12 cellular contexts compared by ENCODE assay signal in the genomic region with DNA sequence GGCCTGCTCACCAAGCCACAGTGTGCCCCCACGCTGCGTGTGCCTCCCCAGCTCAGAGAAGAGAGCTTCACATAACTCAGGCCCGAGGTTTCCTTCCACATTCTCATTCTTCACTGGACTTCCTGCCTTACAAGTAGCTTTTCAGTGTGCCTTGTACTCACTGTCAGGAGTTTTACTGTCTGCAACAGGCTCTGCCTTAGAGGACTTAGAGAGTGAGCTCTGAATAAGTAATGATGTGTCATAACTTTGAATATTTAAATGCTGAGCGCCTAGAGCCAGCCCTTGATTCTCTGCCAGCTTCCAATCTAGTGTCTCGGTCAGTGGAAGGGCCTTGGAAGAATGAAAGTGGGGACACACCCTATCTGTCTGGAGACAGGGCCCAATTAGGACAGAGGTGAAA. TPM values are rescaled to one million over a fixed set of nuclear protein-coding genes. Genes with fewer than 3 reads are reported as not detected.
DNase-seq lines count a peak whose midpoint lies in the region; ATAC-seq, FAIRE-seq and TF ChIP-seq lines count a peak whose summit lies in the region.
"Had no signal": no experiment of that assay in that cellular context is flagged by ENCODE, and none has a peak within 500 bp of the region (broad histone marks: within the 10 kb centered on the region; RNA-seq: fewer than 3 reads in every experiment).

No MANE protein-coding gene starts in this region.

- no peak overlapping the region for H3K4me3 ChIP-seq in kidney epithelial cell (ENCODE audit: low read depth, low read length)

- POLR2A ChIA-PET in activated CD4-positive, alpha-beta memory T cell treated with anti-CD3 and anti-CD28 coated beads, Interleukin-2, amount 10 ng/mL, durations not matched to agents 7 days and 5 days (lab: Charles Lee), result no interaction called here

- no peak for TF ChIP-seq CTCF in brain (conservative IDR thresholded peaks at IDR 0.05)
- no peak for TF ChIP-seq CTCF in kidney epithelial cell (IDR thresholded peaks at IDR 0.05; ENCODE audit: insufficient read depth, low read length, poor library complexity, severe bottlenecking)

- peaks cover 7% of the 10 kb centered on the region for H3K27me3 Mint-ChIP-seq in brain
- peaks cover 11% of the 10 kb centered on the region for H3K27me3 Mint-ChIP-seq in activated CD4-positive, alpha-beta memory T cell treated with anti-CD3 and anti-CD28 coated beads, Interleukin-2, amount 10 ng/mL, durations not matched to agents 7 days and 5 days

- H3K36me3 Mint-ChIP-seq in brain, result peaks cover 13% of the 10 kb centered on the region
- no peaks in the 10 kb centered on the region for H3K36me3 Mint-ChIP-seq in activated CD4-positive, alpha-beta memory T cell treated with anti-CD3 and anti-CD28 coated beads, Interleukin-2, amount 10 ng/mL, durations not matched to agents 7 days and 5 days (ENCODE audit: low read depth)

- no peaks in the 10 kb centered on the region for H3K27me3 ChIP-seq in kidney epithelial cell (ENCODE audit: control insufficient read depth, insufficient read depth, low read length)

- DNase-seq in H54 (ENCODE audit: insufficient read length, low spot score) (peak; percentile 62), kidney epithelial cell (ENCODE audit: low read depth) (peak; percentile 55), stromal cell of bone marrow (ENCODE audit: low read depth) (peak; percentile 94), NCI-H510A (lab: John Stamatoyannopoulos, UW) (no peak), NCI-H446 (lab: John Stamatoyannopoulos, UW) (no peak)
- no peak for DNase-seq in activated CD4-positive, alpha-beta memory T cell treated with anti-CD3 and anti-CD28 coated beads, Interleukin-2, amount 10 ng/mL, durations not matched to agents 7 days and 5 days
- DNase-seq: activated T-cell treated with anti-CD3 and anti-CD28 coated beads, Interleukin-2, amount 50 U/mL, for 1 hour; NCI-H82 had no signal

- peak overlapping the region in 3 of 5 experiments; percentile 59 to 85 (median 75) for H3K27ac Mint-ChIP-seq in brain
- no peak overlapping the region for H3K27ac Mint-ChIP-seq in activated CD4-positive, alpha-beta memory T cell treated with anti-CD3 and anti-CD28 coated beads, Interleukin-2, amount 10 ng/mL, durations not matched to agents 7 days and 5 days
- H3K27ac Mint-ChIP-seq: stimulated activated naive CD8-positive, alpha-beta T cell treated with anti-CD3 and anti-CD28 coated beads, Interleukin-15, Interleukin-2, amounts not matched to agents 100 ng/mL and 50 ng/mL, for 24 hours had no signal

- CTCF ChIA-PET in activated CD4-positive, alpha-beta memory T cell treated with anti-CD3 and anti-CD28 coated beads, Interleukin-2, amount 10 ng/mL, durations not matched to agents 7 days and 5 days (lab: Charles Lee), result interaction anchor here (1.4 kb wide), 2 partner anchors 56 to 84 kb away, joined by 3 to 5 read pairs; no protein-coding TSS in a partner anchor

- peaks cover 1% of the 10 kb centered on the region for H3K36me3 ChIP-seq in kidney epithelial cell (ENCODE audit: control insufficient read depth, insufficient read depth, low read length)

- FAIRE-seq in H54 (lab: Jason Lieb, UNC), result peak; percentile 82
- FAIRE-seq: GM12891 had no signal

- no peaks in the 10 kb centered on the region for H3K9me3 Mint-ChIP-seq in brain
- H3K9me3 Mint-ChIP-seq in activated CD4-positive, alpha-beta memory T cell treated with anti-CD3 and anti-CD28 coated beads, Interleukin-2, amount 10 ng/mL, durations not matched to agents 7 days and 5 days, result no peaks in the 10 kb centered on the region
- H3K9me3 Mint-ChIP-seq: stimulated activated naive CD8-positive, alpha-beta T cell treated with anti-CD3 and anti-CD28 coated beads, Interleukin-15, Interleukin-2, amounts not matched to agents 100 ng/mL and 50 ng/mL, for 24 hours had no signal

- TF ChIP-seq POLR2A in H54 (IDR thresholded peaks at IDR 0.05; ENCODE audit: low read depth, low read length), result no peak

- H3K4me1 Mint-ChIP-seq in brain, result peaks cover 35% of the 10 kb centered on the region
- no peaks in the 10 kb centered on the region for H3K4me1 Mint-ChIP-seq in activated CD4-positive, alpha-beta memory T cell treated with anti-CD3 and anti-CD28 coated beads, Interleukin-2, amount 10 ng/mL, durations not matched to agents 7 days and 5 days

- no peak for ATAC-seq in GM21786 (IDR thresholded peaks at IDR 0.05; ENCODE audit: unreplicated experiment)

- no peak overlapping the region for H3K4me3 Mint-ChIP-seq in brain
- H3K4me3 Mint-ChIP-seq in activated CD4-positive, alpha-beta memory T cell treated with anti-CD3 and anti-CD28 coated beads, Interleukin-2, amount 10 ng/mL, durations not matched to agents 7 days and 5 days, result no peak overlapping the region
- H3K4me3 Mint-ChIP-seq: stimulated activated naive CD8-positive, alpha-beta T cell treated with anti-CD3 and anti-CD28 coated beads, Interleukin-15, Interleukin-2, amounts not matched to agents 100 ng/mL and 50 ng/mL, for 24 hours had no signal

RNA-seq across cellular contexts. Expression of a gene that starts 41.8 kb away (rescaled TPM):
- 18.8 TPM for polyA plus RNA-seq in brain (ENCODE audit: insufficient read depth, low read depth, low replicate concordance)
- 75.2 and 86.0 TPM in 2 replicates for total RNA-seq in kidney epithelial cell
- total RNA-seq in activated CD4-positive, alpha-beta memory T cell treated with anti-CD3 and anti-CD28 coated beads, Interleukin-2, amount 10 ng/mL, durations not matched to agents 7 days and 5 days, result under 1 TPM; 0.05 to 0.40 TPM

Comparison
In these comparisons a context has a peak if more than half of its experiments do, and no peak if none do; other contexts are left out.
1. DNase-seq: peak in H54 (single experiment), kidney epithelial cell (single experiment) and stromal cell of bone marrow (single experiment); none in activated CD4-positive, alpha-beta memory T cell treated with anti-CD3 and anti-CD28 coated beads, Interleukin-2, amount 10 ng/mL, durations not matched to agents 7 days and 5 days (single experiment), NCI-H510A (single experiment) and NCI-H446 (0 of 2).
2. RNA of a gene that starts 41.8 kb away (total RNA-seq): 75.2 to 86.0 TPM in kidney epithelial cell; 0.05 to 0.40 TPM in activated CD4-positive, alpha-beta memory T cell treated with anti-CD3 and anti-CD28 coated beads, Interleukin-2, amount 10 ng/mL, durations not matched to agents 7 days and 5 days; every median in the first group is over 10 times any median in the second.